8 cellular contexts compared by ENCODE assay signal in the genomic region with DNA sequence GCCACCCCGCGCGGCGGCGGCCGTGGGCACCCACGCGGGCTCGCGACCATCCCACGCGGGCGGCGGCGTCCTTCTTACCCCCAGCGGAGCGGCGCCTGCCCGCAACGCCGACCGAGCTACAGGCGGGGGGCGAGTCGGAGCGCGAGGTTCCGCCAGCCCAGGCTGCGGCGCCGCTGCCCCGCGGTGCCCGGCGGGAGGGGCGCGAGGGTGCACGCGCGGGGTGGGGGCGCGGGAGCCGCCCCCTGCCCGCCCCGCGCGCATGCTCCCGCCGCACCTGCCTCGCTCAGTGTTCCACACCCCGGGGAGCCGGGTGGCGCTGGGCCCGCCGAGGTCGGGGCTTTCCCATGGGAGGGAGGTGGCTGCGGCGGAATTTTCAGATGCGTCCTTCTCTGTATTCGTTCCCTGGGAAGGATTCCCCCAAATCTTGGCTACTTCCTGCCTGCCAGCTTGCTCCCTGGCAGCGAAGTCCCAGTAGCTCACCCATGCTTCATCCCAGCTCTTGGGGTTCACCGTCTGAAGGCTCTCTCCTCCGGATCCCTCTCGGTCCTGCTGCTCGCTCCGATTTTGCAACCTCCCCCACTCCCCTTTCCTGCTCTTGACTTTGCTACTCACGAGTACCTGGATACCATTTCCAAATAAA. TPM values are rescaled to one million over a fixed set of nuclear protein-coding genes. Genes with fewer than 3 reads are reported as not detected.
DNase-seq lines count a peak whose midpoint lies in the region; ATAC-seq lines count a peak whose summit lies in the region.

A gene (minus strand): TSS at position 189 of the 640 bp plus-strand sequence. CDS start 103,286 bp downstream, outside the sequence.

- ATAC-seq in GM19025 (IDR thresholded peaks at IDR 0.05; ENCODE audit: low read depth, unreplicated experiment) = peak; percentile 71
- ATAC-seq in HG03103 (IDR thresholded peaks at IDR 0.05; ENCODE audit: low read depth, unreplicated experiment) = peak; percentile 46
- peak; percentile 76 for ATAC-seq in left ventricle myocardium superior

- H3K4me1 Mint-ChIP-seq in activated T-helper 1 cell treated with anti-CD3 and anti-CD28 coated beads, Interleukin-12 subunit alpha, Interleukin-12 subunit beta, Interleukin-2, Interleukin-4 antibody, amounts not matched to agents 30 ng/mL and 10 ng/mL and 1 ng/mL, durations not matched to agents 14 hours and 24 hours and 36 hours (ENCODE audit: low read depth) = peaks cover 6% of the 10 kb centered on the region

- DNase-seq in COLO829 (ENCODE audit: low spot score) (peak; percentile 13), left ventricle myocardium superior (peak; percentile 55), posterior vena cava (ENCODE audit: low spot score) (no peak), Kasumi-1 (lab: John Stamatoyannopoulos, UW) (no peak)
- no peak for DNase-seq in activated T-helper 1 cell treated with anti-CD3 and anti-CD28 coated beads, Interleukin-12 subunit alpha, Interleukin-12 subunit beta, Interleukin-2, Interleukin-4 antibody, amounts not matched to agents 30 ng/mL and 10 ng/mL and 1 ng/mL, durations not matched to agents 14 hours and 24 hours and 36 hours (ENCODE audit: low spot score)
- DNase-seq in stimulated activated CD4-positive, alpha-beta T cell treated with anti-CD3 and anti-CD28 coated beads, Interleukin-1b, Interleukin-23, amount 100 ng/mL, for 48 hours = no peak

- H3K4me3 Mint-ChIP-seq in activated T-helper 1 cell treated with anti-CD3 and anti-CD28 coated beads, Interleukin-12 subunit alpha, Interleukin-12 subunit beta, Interleukin-2, Interleukin-4 antibody, amounts not matched to agents 30 ng/mL and 10 ng/mL and 1 ng/mL, durations not matched to agents 14 hours and 24 hours and 36 hours = peak within 1 kb of the TSS; percentile 89

- H3K36me3 Mint-ChIP-seq in activated T-helper 1 cell treated with anti-CD3 and anti-CD28 coated beads, Interleukin-12 subunit alpha, Interleukin-12 subunit beta, Interleukin-2, Interleukin-4 antibody, amounts not matched to agents 30 ng/mL and 10 ng/mL and 1 ng/mL, durations not matched to agents 14 hours and 24 hours and 36 hours (ENCODE audit: low read depth) = peaks cover 1% of the 10 kb centered on the region

- peak within 1 kb of the TSS; percentile 40 for H3K27ac Mint-ChIP-seq in activated T-helper 1 cell treated with anti-CD3 and anti-CD28 coated beads, Interleukin-12 subunit alpha, Interleukin-12 subunit beta, Interleukin-2, Interleukin-4 antibody, amounts not matched to agents 30 ng/mL and 10 ng/mL and 1 ng/mL, durations not matched to agents 14 hours and 24 hours and 36 hours

- no peaks in the 10 kb centered on the region for H3K9me3 Mint-ChIP-seq in activated T-helper 1 cell treated with anti-CD3 and anti-CD28 coated beads, Interleukin-12 subunit alpha, Interleukin-12 subunit beta, Interleukin-2, Interleukin-4 antibody, amounts not matched to agents 30 ng/mL and 10 ng/mL and 1 ng/mL, durations not matched to agents 14 hours and 24 hours and 36 hours

- peaks cover 32% of the 10 kb centered on the region for H3K27me3 Mint-ChIP-seq in activated T-helper 1 cell treated with anti-CD3 and anti-CD28 coated beads, Interleukin-12 subunit alpha, Interleukin-12 subunit beta, Interleukin-2, Interleukin-4 antibody, amounts not matched to agents 30 ng/mL and 10 ng/mL and 1 ng/mL, durations not matched to agents 14 hours and 24 hours and 36 hours (ENCODE audit: insufficient read depth)

- intact Hi-C loops in activated T-helper 1 cell treated with anti-CD3 and anti-CD28 coated beads, Interleukin-12 subunit alpha, Interleukin-12 subunit beta, Interleukin-2, Interleukin-4 antibody, amounts not matched to agents 30 ng/mL and 10 ng/mL and 1 ng/mL, durations not matched to agents 14 hours and 24 hours and 36 hours (cut with micrococcal nuclease) = no loop called here
- intact Hi-C loops in left ventricle myocardium superior (cut with micrococcal nuclease) = no loop called here
- intact Hi-C loops in posterior vena cava (cut with DNase I) = no loop called here

RNA-seq across cellular contexts. Expression of the gene that starts here (rescaled TPM):
- 0.26 and 0.29 TPM in 2 replicates for total RNA-seq in activated T-helper 1 cell treated with anti-CD3 and anti-CD28 coated beads, Interleukin-12 subunit alpha, Interleukin-12 subunit beta, Interleukin-2, Interleukin-4 antibody, amounts not matched to agents 30 ng/mL and 10 ng/mL and 1 ng/mL, durations not matched to agents 14 hours and 24 hours and 36 hours
- total RNA-seq in left ventricle myocardium superior (0.89 TPM), posterior vena cava (10 to 100 TPM; 10.5 to 17.6 TPM)

Comparison
In these comparisons a context has a peak if more than half of its experiments do, and no peak if none do; other contexts are left out.
1. Peak in DNase-seq and ATAC-seq in left ventricle myocardium superior; RNA of the gene not detected or under 1 TPM.